In the genomic region with DNA sequence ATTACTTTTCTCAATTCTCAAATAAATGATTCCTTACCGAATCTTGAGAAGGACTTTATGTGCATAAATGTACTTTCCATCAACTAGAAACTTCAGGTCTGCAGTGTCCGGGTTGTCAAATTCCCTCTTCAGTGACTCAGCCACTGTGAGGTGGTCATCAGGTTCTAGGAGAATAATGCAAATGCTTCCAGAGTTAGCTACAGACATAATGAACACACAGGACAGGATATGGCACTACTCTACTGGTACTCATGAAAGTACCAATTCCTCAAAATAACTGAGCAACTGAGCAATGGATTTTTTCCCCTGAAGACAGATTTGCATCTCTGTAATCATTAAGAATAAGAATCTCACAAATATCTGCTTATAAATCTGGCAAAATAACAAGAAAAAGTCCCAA, we compare ENCODE assay signal across 1 cellular context.
A peak's percentile ranks its signal among the peaks of the same experiment; 100 is the strongest.
TF ChIP-seq lines count a peak whose summit lies in the region.

No MANE protein-coding gene starts in this region.

TF ChIP-seq in GM12878, 131 proteins besides CTCF, POLR2A, EP300 and RAD21:
- TF ChIP-seq SPI1 (IDR thresholded peaks at IDR 0.05; ENCODE audit: borderline replicate concordance, insufficient read depth, low read depth, low read length), result peak; percentile 51; the same call in 1 of the 2 replicates
- no peak for TF ChIP-seq SUPT20H (IDR thresholded peaks at IDR 0.05; ENCODE audit: borderline replicate concordance, control insufficient read depth, low read depth, low read length)
- peak; percentile 53; the same call in 1 of the 3 replicates for TF ChIP-seq POU2F2 (IDR thresholded peaks at IDR 0.05; ENCODE audit: borderline replicate concordance, low read depth, low read length)
